21 cellular contexts compared by ENCODE assay signal in genomic region chr5:68377733-68378132, GRCh38.
DNase-seq lines count a peak whose midpoint lies in the region; ATAC-seq and TF ChIP-seq lines count a peak whose summit lies in the region.
"Had no signal": no experiment of that assay in that cellular context is flagged by ENCODE, and none has a peak within 500 bp of the region (broad histone marks: within the 10 kb centered on the region; RNA-seq: fewer than 3 reads in every experiment).

No MANE protein-coding gene starts in this region.

- ATAC-seq in activated naive CD8-positive, alpha-beta T cell treated with anti-CD3 and anti-CD28 coated beads, Interleukin-2, amount 10 ng/mL, durations not matched to agents 7 days and 5 days (ENCODE audit: low read depth), result no peak
- ATAC-seq in activated naive CD8-positive, alpha-beta T cell treated with anti-CD3 and anti-CD28 coated beads, Interleukin-2, amount 50 U/mL, for 24 hours, result no peak
- ATAC-seq in HG03280 (IDR thresholded peaks at IDR 0.05; ENCODE audit: unreplicated experiment) (peak; percentile 65), GM21447 (IDR thresholded peaks at IDR 0.05; ENCODE audit: unreplicated experiment) (no peak)
- no peak for ATAC-seq in effector memory CD8-positive, alpha-beta T cell (replicated peaks)
- ATAC-seq: left lobe of liver, SK-N-SH treated with all-trans-retinoic acid at 6 μM for 48 hours had no signal

- no peak for TF ChIP-seq POLR2A in vagina (IDR thresholded peaks at IDR 0.05)

- H3K4me3 ChIP-seq in vagina, result no peak overlapping the region
- H3K4me3 ChIP-seq: HAP-1 had no signal

- POLR2A ChIA-PET in activated naive CD8-positive, alpha-beta T cell treated with anti-CD3 and anti-CD28 coated beads, Interleukin-2, amount 10 ng/mL, durations not matched to agents 7 days and 5 days (lab: Charles Lee), result interaction anchor here (1.3 kb wide), 1 partner anchor 28 kb away, joined by 6 read pairs; no protein-coding TSS in a partner anchor

- H3K27me3 ChIP-seq in vagina, result no peaks in the 10 kb centered on the region

- peaks cover 3% of the 10 kb centered on the region for H3K9me3 Mint-ChIP-seq in activated naive CD8-positive, alpha-beta T cell treated with anti-CD3 and anti-CD28 coated beads, Interleukin-2, amount 10 ng/mL, durations not matched to agents 7 days and 5 days
- H3K9me3 Mint-ChIP-seq in activated naive CD8-positive, alpha-beta T cell treated with anti-CD3 and anti-CD28 coated beads, Interleukin-2, amount 50 U/mL, for 24 hours, result peaks cover 4% of the 10 kb centered on the region
- peaks cover 0 to 5% of the 10 kb centered on the region in 2 donors for H3K9me3 Mint-ChIP-seq in effector memory CD8-positive, alpha-beta T cell
- H3K9me3 Mint-ChIP-seq: activated naive CD4-positive, alpha-beta T cell treated with anti-CD3 and anti-CD28 coated beads, Interleukin-2, amount 10 ng/mL, durations not matched to agents 7 days and 5 days had no signal

- H3K4me1 Mint-ChIP-seq in activated naive CD8-positive, alpha-beta T cell treated with anti-CD3 and anti-CD28 coated beads, Interleukin-2, amount 10 ng/mL, durations not matched to agents 7 days and 5 days, result peaks cover 43% of the 10 kb centered on the region
- H3K4me1 Mint-ChIP-seq in activated naive CD8-positive, alpha-beta T cell treated with anti-CD3 and anti-CD28 coated beads, Interleukin-2, amount 50 U/mL, for 24 hours, result peaks cover 55% of the 10 kb centered on the region
- peaks cover 21 to 28% of the 10 kb centered on the region in 2 donors for H3K4me1 Mint-ChIP-seq in effector memory CD8-positive, alpha-beta T cell (ENCODE audit: low read depth in 2 of 2)

- no peak for TF ChIP-seq CTCF in vagina (IDR thresholded peaks at IDR 0.05)

- intact Hi-C loops in vagina (cut with DNase I), result no loop called here

- H3K4me3 Mint-ChIP-seq in activated naive CD8-positive, alpha-beta T cell treated with anti-CD3 and anti-CD28 coated beads, Interleukin-2, amount 10 ng/mL, durations not matched to agents 7 days and 5 days, result peak overlapping the region; percentile 21
- no peak overlapping the region for H3K4me3 Mint-ChIP-seq in activated naive CD8-positive, alpha-beta T cell treated with anti-CD3 and anti-CD28 coated beads, Interleukin-2, amount 50 U/mL, for 24 hours
- peak overlapping the region; percentile 2 to 56 for H3K4me3 Mint-ChIP-seq in effector memory CD8-positive, alpha-beta T cell
- H3K4me3 Mint-ChIP-seq: activated naive CD4-positive, alpha-beta T cell treated with anti-CD3 and anti-CD28 coated beads, Interleukin-2, amount 10 ng/mL, durations not matched to agents 7 days and 5 days had no signal

- H3K9me3 ChIP-seq in vagina, result no peaks in the 10 kb centered on the region
- H3K9me3 ChIP-seq: HAP-1 had no signal

- DNase-seq in activated naive CD8-positive, alpha-beta T cell treated with anti-CD3 and anti-CD28 coated beads, Interleukin-2, amount 10 ng/mL, durations not matched to agents 7 days and 5 days, result no peak
- no peak for DNase-seq in activated naive CD8-positive, alpha-beta T cell treated with anti-CD3 and anti-CD28 coated beads, Interleukin-2, amount 50 U/mL, for 24 hours
- DNase-seq in effector memory CD8-positive, alpha-beta T cell, result no peak
- DNase-seq in vagina (ENCODE audit: extremely low spot score in 2 of 2) (no peak), 8988T (no peak), NCI-H345 treated with DMSO at 0.1 percent for 48 hours (lab: John Stamatoyannopoulos, UW; ENCODE audit: unreplicated experiment) (no peak)
- DNase-seq: ACHN; activated CD4-positive, alpha-beta T cell treated with anti-CD3 and anti-CD28 coated beads for 48 hours; DMS153; KBM-7; midbrain; NCI-H1930; NCI-H446 treated with DMSO at 0.1 percent for 48 hours; stimulated activated CD4-positive, alpha-beta T cell treated with anti-CD3 and anti-CD28 coated beads, Interleukin-12 subunit alpha, Interleukin-12 subunit beta, amount 100 ng/mL, for 4 hours; stimulated activated CD8-positive, alpha-beta memory T cell treated with anti-CD3 and anti-CD28 coated beads, Interleukin-4, amount 100 ng/mL, for 48 hours had no signal

- H3K36me3 Mint-ChIP-seq in activated naive CD8-positive, alpha-beta T cell treated with anti-CD3 and anti-CD28 coated beads, Interleukin-2, amount 10 ng/mL, durations not matched to agents 7 days and 5 days, result peaks cover 6% of the 10 kb centered on the region
- no peaks in the 10 kb centered on the region for H3K36me3 Mint-ChIP-seq in activated naive CD8-positive, alpha-beta T cell treated with anti-CD3 and anti-CD28 coated beads, Interleukin-2, amount 50 U/mL, for 24 hours (ENCODE audit: low read depth)
- no peaks in the 10 kb centered on the region for H3K36me3 Mint-ChIP-seq in effector memory CD8-positive, alpha-beta T cell (ENCODE audit: insufficient read depth)

- peak overlapping the region; percentile 39 for H3K27ac ChIP-seq in vagina

- H3K27me3 Mint-ChIP-seq in activated naive CD8-positive, alpha-beta T cell treated with anti-CD3 and anti-CD28 coated beads, Interleukin-2, amount 10 ng/mL, durations not matched to agents 7 days and 5 days, result peaks cover 2% of the 10 kb centered on the region
- H3K27me3 Mint-ChIP-seq in activated naive CD8-positive, alpha-beta T cell treated with anti-CD3 and anti-CD28 coated beads, Interleukin-2, amount 50 U/mL, for 24 hours, result no peaks in the 10 kb centered on the region
- H3K27me3 Mint-ChIP-seq in effector memory CD8-positive, alpha-beta T cell, result peaks cover 0 to 8% of the 10 kb centered on the region in 2 donors

- peak overlapping the region; percentile 74 for H3K27ac Mint-ChIP-seq in activated naive CD8-positive, alpha-beta T cell treated with anti-CD3 and anti-CD28 coated beads, Interleukin-2, amount 10 ng/mL, durations not matched to agents 7 days and 5 days
- H3K27ac Mint-ChIP-seq in activated naive CD8-positive, alpha-beta T cell treated with anti-CD3 and anti-CD28 coated beads, Interleukin-2, amount 50 U/mL, for 24 hours, result no peak overlapping the region
- H3K27ac Mint-ChIP-seq in effector memory CD8-positive, alpha-beta T cell, result peak overlapping the region; percentile 23 to 85
- H3K27ac Mint-ChIP-seq: activated naive CD4-positive, alpha-beta T cell treated with anti-CD3 and anti-CD28 coated beads, Interleukin-2, amount 10 ng/mL, durations not matched to agents 7 days and 5 days had no signal

- H3K4me1 ChIP-seq in vagina, result peaks cover 61% of the 10 kb centered on the region
- H3K4me1 ChIP-seq: HAP-1 had no signal

- H3K36me3 ChIP-seq in vagina, result no peaks in the 10 kb centered on the region
- H3K36me3 ChIP-seq: HAP-1 had no signal
